ENCODE assay signal across 29 cellular contexts in genomic region chr13:113378825-113379224, GRCh38. TPM values are rescaled to one million over a fixed set of nuclear protein-coding genes. Genes with fewer than 3 reads are reported as not detected.
"Had no signal": no experiment of that assay in that cellular context is flagged by ENCODE, and none has a peak within 500 bp of the region (broad histone marks: within the 10 kb centered on the region; RNA-seq: fewer than 3 reads in every experiment).

No MANE protein-coding gene starts in this region.

- H3K4me3 ChIP-seq: lung, mucosa of descending colon, thoracic aorta, upper lobe of left lung had no signal

- ATAC-seq: esophagus mucosa; mucosa of descending colon; sciatic nerve; stimulated activated effector memory CD8-positive, alpha-beta T cell treated with anti-CD3 and anti-CD28 coated beads, Interleukin-12 subunit alpha, Interleukin-12 subunit beta, amount 100 ng/mL, for 72 hours; WTC11 had no signal

- H3K4me3 Mint-ChIP-seq: activated CD4-positive, alpha-beta memory T cell treated with anti-CD3 and anti-CD28 coated beads, Interleukin-2, amount 10 ng/mL, durations not matched to agents 7 days and 5 days; activated CD4-positive, alpha-beta T cell treated with anti-CD3 and anti-CD28 coated beads, Interleukin-2, amount 10 ng/mL, durations not matched to agents 7 days and 5 days; activated naive CD8-positive, alpha-beta T cell; natural killer cell treated with Interleukin-12 subunit alpha and Interleukin-12 subunit beta and Interleukin-15 and Interleukin-18, amount 100 ng/mL, for 72 hours; stimulated activated effector memory CD8-positive, alpha-beta T cell treated with anti-CD3 and anti-CD28 coated beads, Interleukin-12 subunit alpha, Interleukin-12 subunit beta, amount 100 ng/mL, for 72 hours; stimulated activated naive CD8-positive, alpha-beta T cell treated with anti-CD3 and anti-CD28 coated beads, Interleukin-15, Interleukin-2, amounts not matched to agents 100 ng/mL and 50 ng/mL, for 24 hours; WTC11 had no signal

- H3K36me3 ChIP-seq: thoracic aorta, upper lobe of left lung had no signal

- H3K36me3 Mint-ChIP-seq: stimulated activated effector memory CD8-positive, alpha-beta T cell treated with anti-CD3 and anti-CD28 coated beads, Interleukin-12 subunit alpha, Interleukin-12 subunit beta, amount 100 ng/mL, for 72 hours had no signal

- H3K27ac ChIP-seq: thoracic aorta, upper lobe of left lung had no signal

- H3K9me3 ChIP-seq: mucosa of descending colon, thoracic aorta, upper lobe of left lung had no signal

- H3K9me3 Mint-ChIP-seq: activated CD4-positive, alpha-beta memory T cell treated with anti-CD3 and anti-CD28 coated beads, Interleukin-2, amount 10 ng/mL, durations not matched to agents 7 days and 5 days; stimulated activated effector memory CD8-positive, alpha-beta T cell treated with anti-CD3 and anti-CD28 coated beads, Interleukin-12 subunit alpha, Interleukin-12 subunit beta, amount 100 ng/mL, for 72 hours; stimulated activated naive CD8-positive, alpha-beta T cell treated with anti-CD3 and anti-CD28 coated beads, Interleukin-15, Interleukin-2, amounts not matched to agents 100 ng/mL and 50 ng/mL, for 24 hours had no signal

- DNase-seq: activated CD4-positive, alpha-beta T cell treated with anti-CD3 and anti-CD28 coated beads for 1 hour; activated CD4-positive, alpha-beta T cell treated with anti-CD3 and anti-CD28 coated beads, Interleukin-2, amount 10 ng/mL, durations not matched to agents 7 days and 5 days; activated naive CD4-positive, alpha-beta T cell treated with Interleukin-2 at 50 U/mL for 16 hours; activated T-cell treated with anti-CD3 and anti-CD28 coated beads, Interleukin-2, amount 50 U/mL, for 48 hours; anterior cingulate cortex; cerebellar nuclear complex; cortex of kidney; foreskin fibroblast; hippocampal formation; mesendoderm; small intestine; stimulated activated CD4-positive, alpha-beta T cell treated with anti-CD3 and anti-CD28 coated beads, Interleukin-4, amount 100 ng/mL, for 24 hours; T-helper 2 cell; upper lobe of left lung had no signal

- FAIRE-seq: endothelial cell of umbilical vein, keratinocyte, small intestine had no signal

- H3K4me1 Mint-ChIP-seq: activated CD4-positive, alpha-beta memory T cell treated with anti-CD3 and anti-CD28 coated beads, Interleukin-2, amount 10 ng/mL, durations not matched to agents 7 days and 5 days; activated CD4-positive, alpha-beta T cell treated with anti-CD3 and anti-CD28 coated beads, Interleukin-2, amount 10 ng/mL, durations not matched to agents 7 days and 5 days; stimulated activated effector memory CD8-positive, alpha-beta T cell treated with anti-CD3 and anti-CD28 coated beads, Interleukin-12 subunit alpha, Interleukin-12 subunit beta, amount 100 ng/mL, for 72 hours had no signal

- H3K27me3 ChIP-seq: upper lobe of left lung had no signal

- H3K27ac Mint-ChIP-seq: activated CD4-positive, alpha-beta memory T cell treated with anti-CD3 and anti-CD28 coated beads, Interleukin-2, amount 10 ng/mL, durations not matched to agents 7 days and 5 days; activated CD4-positive, alpha-beta T cell treated with anti-CD3 and anti-CD28 coated beads, Interleukin-2, amount 10 ng/mL, durations not matched to agents 7 days and 5 days; activated naive CD8-positive, alpha-beta T cell; activated T-helper 2 cell treated with anti-CD3 and anti-CD28 coated beads, Interferon-gamma antibody, Interleukin-2, Interleukin-4, amounts not matched to agents 10 μg/mL and 5 μg/mL and 100 μg/mL, durations not matched to agents 14 hours and 24 hours and 36 hours; natural killer cell treated with Interleukin-12 subunit alpha and Interleukin-12 subunit beta and Interleukin-15 and Interleukin-18, amount 100 ng/mL, for 72 hours; stimulated activated effector memory CD8-positive, alpha-beta T cell treated with anti-CD3 and anti-CD28 coated beads, Interleukin-12 subunit alpha, Interleukin-12 subunit beta, amount 100 ng/mL, for 72 hours; stimulated activated naive CD8-positive, alpha-beta T cell treated with anti-CD3 and anti-CD28 coated beads, Interleukin-15, Interleukin-2, amounts not matched to agents 100 ng/mL and 50 ng/mL, for 24 hours; WTC11 had no signal

RNA-seq across cellular contexts. Expression of gene GRTP1, which starts 14.9 kb away (rescaled TPM):
- total RNA-seq: activated T-helper 2 cell treated with anti-CD3 and anti-CD28 coated beads, Interferon-gamma antibody, Interleukin-2, Interleukin-4, amounts not matched to agents 10 μg/mL and 5 μg/mL and 100 μg/mL, durations not matched to agents 14 hours and 24 hours and 36 hours; endothelial cell of umbilical vein; myocyte; natural killer cell treated with Interleukin-12 subunit alpha and Interleukin-12 subunit beta and Interleukin-15 and Interleukin-18, amount 100 ng/mL, for 72 hours had no signal
- polyA plus RNA-seq: endothelial cell of umbilical vein had no signal
